In the genomic region with DNA sequence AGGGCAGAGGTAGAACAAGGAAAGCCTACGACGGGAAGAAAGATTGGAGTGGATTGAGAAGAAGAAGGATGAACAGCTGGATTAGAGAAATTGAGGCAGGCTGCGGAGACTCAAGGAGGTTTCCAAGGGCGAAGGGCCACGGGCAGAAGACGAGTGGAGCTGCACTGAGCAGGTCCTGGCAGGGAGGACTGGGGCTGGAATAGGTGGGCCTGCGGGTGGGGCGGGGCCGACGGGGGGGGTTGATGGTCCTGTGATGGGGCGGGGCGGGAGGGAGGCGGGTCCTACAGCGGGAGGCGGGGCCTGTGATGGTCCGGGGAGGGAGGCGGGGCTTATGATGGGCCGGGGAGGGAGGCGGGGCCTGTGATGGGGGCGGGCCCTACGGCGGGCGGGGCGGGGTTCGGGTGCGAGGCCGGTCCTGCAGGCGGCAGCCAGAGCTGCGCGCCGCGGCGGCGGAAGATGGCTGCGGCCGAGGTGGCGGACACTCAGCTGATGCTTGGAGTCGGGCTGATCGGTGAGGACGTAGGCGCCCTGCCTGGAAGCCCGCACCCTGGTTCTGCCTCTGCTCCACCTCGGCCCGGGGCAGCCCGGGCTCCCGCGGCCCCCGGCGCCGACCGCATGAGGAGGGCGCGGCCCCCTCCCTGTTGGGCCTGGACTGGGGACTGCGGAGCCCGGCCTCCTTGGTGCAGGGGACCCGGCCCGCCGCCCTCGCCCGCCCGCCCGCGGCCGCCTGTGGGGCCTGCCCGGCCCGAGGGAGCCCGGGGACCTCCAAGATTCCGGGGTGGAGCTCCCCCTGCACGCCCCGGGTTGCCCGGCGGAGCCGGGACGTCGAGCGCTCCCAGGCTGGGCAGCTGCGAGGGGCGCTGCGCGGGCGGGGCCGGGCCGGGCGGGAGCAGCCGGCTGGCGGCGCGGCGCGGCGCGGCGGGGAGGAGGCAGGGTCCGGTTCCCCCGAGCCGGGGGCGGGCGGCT, we compare ENCODE assay signal across 1 cellular context.
TF ChIP-seq lines count a peak whose summit lies in the region.

A gene with protein sequence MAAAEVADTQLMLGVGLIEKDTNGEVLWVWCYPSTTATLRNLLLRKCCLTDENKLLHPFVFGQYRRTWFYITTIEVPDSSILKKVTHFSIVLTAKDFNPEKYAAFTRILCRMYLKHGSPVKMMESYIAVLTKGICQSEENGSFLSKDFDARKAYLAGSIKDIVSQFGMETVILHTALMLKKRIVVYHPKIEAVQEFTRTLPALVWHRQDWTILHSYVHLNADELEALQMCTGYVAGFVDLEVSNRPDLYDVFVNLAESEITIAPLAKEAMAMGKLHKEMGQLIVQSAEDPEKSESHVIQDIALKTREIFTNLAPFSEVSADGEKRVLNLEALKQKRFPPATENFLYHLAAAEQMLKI (plus strand): TSS at position 427 of the 966 bp plus-strand sequence. CDS start 30 bp downstream, at position 457.

TF ChIP-seq in SK-N-SH, 30 proteins besides CTCF, POLR2A, EP300 and RAD21 (continued from another document):
- TF ChIP-seq POLR2AphosphoS5 (IDR thresholded peaks at IDR 0.05; ENCODE audit: low read depth, low read length) (peak; percentile 94), NRF1 (IDR thresholded peaks at IDR 0.05; ENCODE audit: low read depth, low read length) (0 out of 2 replicates have a peak, but pooled peaks have one; percentile 9), MXI1 (IDR thresholded peaks at IDR 0.05; ENCODE audit: low read depth, low read length) (peak; percentile 46; the same call in 1 of the 2 replicates), TAF1 (IDR thresholded peaks at IDR 0.05; ENCODE audit: borderline replicate concordance, low read depth, low read length) (peak; percentile 80; the same call in 1 of the 2 replicates)
- TF ChIP-seq, protein P1, sequence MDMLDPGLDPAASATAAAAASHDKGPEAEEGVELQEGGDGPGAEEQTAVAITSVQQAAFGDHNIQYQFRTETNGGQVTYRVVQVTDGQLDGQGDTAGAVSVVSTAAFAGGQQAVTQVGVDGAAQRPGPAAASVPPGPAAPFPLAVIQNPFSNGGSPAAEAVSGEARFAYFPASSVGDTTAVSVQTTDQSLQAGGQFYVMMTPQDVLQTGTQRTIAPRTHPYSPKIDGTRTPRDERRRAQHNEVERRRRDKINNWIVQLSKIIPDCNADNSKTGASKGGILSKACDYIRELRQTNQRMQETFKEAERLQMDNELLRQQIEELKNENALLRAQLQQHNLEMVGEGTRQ (IDR thresholded peaks at IDR 0.05; ENCODE audit: borderline replicate concordance, low read depth, low read length) = no peak
- TF ChIP-seq, protein P2, sequence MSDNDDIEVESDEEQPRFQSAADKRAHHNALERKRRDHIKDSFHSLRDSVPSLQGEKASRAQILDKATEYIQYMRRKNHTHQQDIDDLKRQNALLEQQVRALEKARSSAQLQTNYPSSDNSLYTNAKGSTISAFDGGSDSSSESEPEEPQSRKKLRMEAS (IDR thresholded peaks at IDR 0.05; ENCODE audit: low read depth) = 0 out of 2 replicates have a peak, but pooled peaks have one; percentile 9
